In genomic region chr4:161546902-161547301, GRCh38 we compare ENCODE assay signal across 20 cellular contexts.
A peak's percentile ranks its signal among the peaks of the same experiment; 100 is the strongest.
DNase-seq lines count a peak whose midpoint lies in the region; ATAC-seq, FAIRE-seq and TF ChIP-seq lines count a peak whose summit lies in the region.
"Had no signal": no experiment of that assay in that cellular context is flagged by ENCODE, and none has a peak within 500 bp of the region (broad histone marks: within the 10 kb centered on the region; RNA-seq: fewer than 3 reads in every experiment).

No MANE protein-coding gene starts in this region.

- TF ChIP-seq CTCF in astrocyte (IDR thresholded peaks at IDR 0.05; ENCODE audit: insufficient read depth, low read depth, low read length) = no peak
- no peak for TF ChIP-seq CTCF in glutamatergic neuron (IDR thresholded peaks at IDR 0.05; ENCODE audit: partially characterized antibody, unreplicated experiment)

- no peaks in the 10 kb centered on the region for H3K4me1 Mint-ChIP-seq in astrocyte (ENCODE audit: low read depth, unreplicated experiment)
- peaks cover 12% of the 10 kb centered on the region for H3K4me1 Mint-ChIP-seq in glutamatergic neuron (ENCODE audit: low read depth, unreplicated experiment)
- H3K4me1 Mint-ChIP-seq: B cell; CD4-positive, alpha-beta memory T cell had no signal

- no peaks in the 10 kb centered on the region for H3K79me2 ChIP-seq in astrocyte (ENCODE audit: insufficient read depth, low read length)

- H3K27ac Mint-ChIP-seq in astrocyte (ENCODE audit: unreplicated experiment) = no peak overlapping the region
- peak overlapping the region; percentile 62 for H3K27ac Mint-ChIP-seq in glutamatergic neuron (ENCODE audit: unreplicated experiment)
- H3K27ac Mint-ChIP-seq: B cell; CD4-positive, alpha-beta memory T cell had no signal

- ATAC-seq in GM19395 (IDR thresholded peaks at IDR 0.05; ENCODE audit: unreplicated experiment) = no peak
- no peak for ATAC-seq in activated CD4-positive, CD25-positive, alpha-beta regulatory T cell treated with anti-CD3 and anti-CD28 coated beads, Interleukin-2, amount 50 U/mL, for 24 hours
- no peak for ATAC-seq in HG03039 (IDR thresholded peaks at IDR 0.05; ENCODE audit: unreplicated experiment)
- ATAC-seq: Right ventricle myocardium inferior, SK-N-SH treated with all-trans-retinoic acid at 6 μM for 48 hours had no signal

- no peaks in the 10 kb centered on the region for H4K20me1 ChIP-seq in astrocyte (ENCODE audit: insufficient read depth, low read length)

- DNase-seq in HT1080 (ENCODE audit: low read depth) (peak; percentile 16), NCI-H69 (lab: John Stamatoyannopoulos, UW) (peak; percentile 52), astrocyte (ENCODE audit: low read depth) (peak; percentile 16), glutamatergic neuron (no peak)
- DNase-seq: CD4-positive, alpha-beta memory T cell; DMS79; HCEC 1CT; KBM-7; MM.1S; NCI-H187 treated with DMSO at 0.1 percent for 48 hours; NCI-H524 treated with DMSO at 0.1 percent for 48 hours; PC-9 had no signal

- H3K4me1 ChIP-seq in astrocyte (ENCODE audit: insufficient read depth, low read length) = no peaks in the 10 kb centered on the region

- H3K27me3 ChIP-seq in astrocyte (ENCODE audit: insufficient read depth, low read length) = no peaks in the 10 kb centered on the region

- no peak overlapping the region for H3K9ac ChIP-seq in astrocyte (ENCODE audit: low read length)

- H3K9me3 ChIP-seq in astrocyte (ENCODE audit: insufficient read depth, low read depth, low read length) = no peaks in the 10 kb centered on the region

- no peak overlapping the region for H3K4me3 ChIP-seq in astrocyte (ENCODE audit: insufficient read depth, low read depth, low read length)
- H3K4me3 ChIP-seq: PC-9 had no signal

- H3K36me3 Mint-ChIP-seq in astrocyte (ENCODE audit: low read depth, unreplicated experiment) = no peaks in the 10 kb centered on the region
- H3K36me3 Mint-ChIP-seq in glutamatergic neuron (ENCODE audit: unreplicated experiment) = no peaks in the 10 kb centered on the region
- H3K36me3 Mint-ChIP-seq: CD4-positive, alpha-beta memory T cell had no signal

- H3K36me3 ChIP-seq in astrocyte (ENCODE audit: insufficient read depth, low read length) = no peaks in the 10 kb centered on the region

- H3K27ac ChIP-seq in astrocyte (ENCODE audit: low read depth, low read length) = no peak overlapping the region
- H3K27ac ChIP-seq: HL-60, PC-9 had no signal

- H3K9me3 Mint-ChIP-seq in astrocyte (ENCODE audit: unreplicated experiment) = peaks cover 2% of the 10 kb centered on the region
- peaks cover 3% of the 10 kb centered on the region for H3K9me3 Mint-ChIP-seq in glutamatergic neuron (ENCODE audit: unreplicated experiment)

- H3K27me3 Mint-ChIP-seq in astrocyte (ENCODE audit: low read depth, unreplicated experiment) (no peaks in the 10 kb centered on the region), glutamatergic neuron (ENCODE audit: unreplicated experiment) (no peaks in the 10 kb centered on the region)
- H3K27me3 Mint-ChIP-seq: B cell; CD4-positive, alpha-beta memory T cell had no signal

- H3K4me2 ChIP-seq in astrocyte (ENCODE audit: low read length) = no peak overlapping the region
- H3K4me2 ChIP-seq: PC-9 had no signal

- no peak overlapping the region for H2AFZ ChIP-seq in astrocyte (ENCODE audit: low read depth, low read length)
- H2AFZ ChIP-seq: PC-9 had no signal

- no peak for FAIRE-seq in astrocyte (lab: Jason Lieb, UNC)
- FAIRE-seq: GM12891 had no signal

- H3K4me3 Mint-ChIP-seq in astrocyte (ENCODE audit: unreplicated experiment) (no peak overlapping the region), glutamatergic neuron (ENCODE audit: unreplicated experiment) (no peak overlapping the region)
- H3K4me3 Mint-ChIP-seq: B cell; CD4-positive, alpha-beta memory T cell had no signal
